8 cellular contexts compared by ENCODE assay signal in genomic region chr19:12065100-12065538, GRCh38. TPM values are rescaled to one million over a fixed set of nuclear protein-coding genes. Genes with fewer than 3 reads are reported as not detected.
A peak's percentile ranks its signal among the peaks of the same experiment; 100 is the strongest.
DNase-seq lines count a peak whose midpoint lies in the region; ATAC-seq and TF ChIP-seq lines count a peak whose summit lies in the region.

No MANE protein-coding gene starts in this region.

- no peaks in the 10 kb centered on the region for H3K27me3 ChIP-seq in GM06990 (replicated peaks; ENCODE audit: control insufficient read depth, insufficient read depth, low read length)

- H3K4me3 ChIP-seq in GM06990 (replicated peaks; ENCODE audit: low read depth, low read length), result peak overlapping the region; percentile 92

- no peaks in the 10 kb centered on the region for H3K9me3 Mint-ChIP-seq in activated naive CD8-positive, alpha-beta T cell (ENCODE audit: low read depth)
- H3K9me3 Mint-ChIP-seq in osteocyte (ENCODE audit: unreplicated experiment), result peaks cover 2% of the 10 kb centered on the region

- DNase-seq in GM06990 (ENCODE audit: extremely low read depth, insufficient read length) (no peak), cardiac septum (ENCODE audit: low spot score) (peak; percentile 76), osteocyte (ENCODE audit: extremely low spot score, unreplicated experiment) (no peak), amniotic stem cell (lab: John Stamatoyannopoulos, UW) (no peak), ACHN (no peak), GF-D8 (lab: John Stamatoyannopoulos, UW) (no peak)

- peak overlapping the region; percentile 81 for H3K4me3 Mint-ChIP-seq in activated naive CD8-positive, alpha-beta T cell
- H3K4me3 Mint-ChIP-seq in osteocyte (ENCODE audit: unreplicated experiment), result peak overlapping the region; percentile 83

- peak; percentile 28 for ATAC-seq in HG03442 (IDR thresholded peaks at IDR 0.05; ENCODE audit: unreplicated experiment)

- no peaks in the 10 kb centered on the region for H3K36me3 ChIP-seq in GM06990 (ENCODE audit: control insufficient read depth, insufficient read depth, low read length)

- no peaks in the 10 kb centered on the region for H3K27me3 Mint-ChIP-seq in activated naive CD8-positive, alpha-beta T cell
- H3K27me3 Mint-ChIP-seq in osteocyte (ENCODE audit: unreplicated experiment), result no peaks in the 10 kb centered on the region

- peak overlapping the region; percentile 46 for H3K27ac Mint-ChIP-seq in activated naive CD8-positive, alpha-beta T cell
- peak overlapping the region; percentile 90 for H3K27ac Mint-ChIP-seq in osteocyte (ENCODE audit: unreplicated experiment)

- TF ChIP-seq CTCF in GM06990 (IDR thresholded peaks at IDR 0.05; ENCODE audit: insufficient read depth, low read length, poor library complexity, severe bottlenecking), result no peak
- no peak for TF ChIP-seq CTCF in osteocyte (IDR thresholded peaks at IDR 0.05)

- peaks cover 8% of the 10 kb centered on the region for H3K4me1 Mint-ChIP-seq in activated naive CD8-positive, alpha-beta T cell (ENCODE audit: low read depth)
- H3K4me1 Mint-ChIP-seq in osteocyte (ENCODE audit: unreplicated experiment), result peaks cover 6% of the 10 kb centered on the region

- intact Hi-C loops in cardiac septum (cut with DNase I), result no loop called here

- peaks cover 9% of the 10 kb centered on the region for H3K36me3 Mint-ChIP-seq in activated naive CD8-positive, alpha-beta T cell
- peaks cover 20% of the 10 kb centered on the region for H3K36me3 Mint-ChIP-seq in osteocyte (ENCODE audit: unreplicated experiment)

- in situ Hi-C loops in ACHN (cut with HindIII; ENCODE audit: low pct_ligation_motif_present, low pct_unique_long_range_greater_than_20kb, low sequenced_read_pairs), result no loop called here

RNA-seq across cellular contexts. Expression of gene ZNF844, which starts 0.6 kb away (rescaled TPM):
- total RNA-seq in cardiac septum, result 14.7 TPM
- 10.2 and 12.7 TPM in 2 replicates for total RNA-seq in osteocyte

RNA-seq across cellular contexts. Expression of gene ZNF878, which starts 12.4 kb away (rescaled TPM):
- total RNA-seq in cardiac septum, result not detected
- total RNA-seq in osteocyte, result 0.38 TPM in 1 of 2 replicates, not detected in the other

RNA-seq across cellular contexts. Expression of gene ZNF433, which starts 29.6 kb away (rescaled TPM):
- total RNA-seq in cardiac septum, result 4.3 TPM
- 4.5 and 7.5 TPM in 2 replicates for total RNA-seq in osteocyte
